Comparison of ENCODE assay signal across 10 cellular contexts in the genomic region with DNA sequence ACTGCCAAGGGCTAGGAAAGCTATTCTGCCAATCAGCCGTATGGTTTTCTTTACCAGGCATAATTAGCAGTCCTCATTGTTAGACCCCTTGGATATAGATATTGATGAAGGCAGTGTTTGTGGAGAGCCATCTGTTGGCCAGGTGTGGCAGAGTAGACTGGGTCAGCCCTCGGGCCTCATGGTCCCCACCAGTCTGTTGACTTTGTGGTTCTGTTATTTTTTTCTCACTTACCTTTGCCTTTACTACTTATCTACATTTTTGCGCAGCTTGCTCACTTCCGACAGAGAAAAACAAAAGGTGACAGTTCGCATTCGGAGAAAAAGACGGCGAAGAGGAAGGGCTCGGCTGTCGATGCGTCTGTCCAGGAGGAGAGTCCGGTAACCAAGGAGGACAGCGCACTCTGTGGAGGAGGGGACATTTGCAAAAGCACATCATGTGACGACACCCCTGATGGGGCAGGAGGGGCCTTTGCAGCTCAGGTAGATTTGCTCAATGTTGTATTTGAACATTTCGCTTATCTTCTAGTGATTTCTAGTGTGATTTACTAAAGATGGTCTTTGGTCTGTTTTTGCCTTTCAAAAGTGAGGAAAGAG. TPM values are rescaled to one million over a fixed set of nuclear protein-coding genes. Genes with fewer than 3 reads are reported as not detected.
DNase-seq lines count a peak whose midpoint lies in the region; ATAC-seq and TF ChIP-seq lines count a peak whose summit lies in the region.
"Had no signal": no experiment of that assay in that cellular context is flagged by ENCODE, and none has a peak within 500 bp of the region (broad histone marks: within the 10 kb centered on the region; RNA-seq: fewer than 3 reads in every experiment).

No MANE protein-coding gene starts in this region.

- peaks cover 19% of the 10 kb centered on the region for H3F3A ChIP-seq in SU-DHL-6 (ENCODE audit: insufficient read depth)

- no peaks in the 10 kb centered on the region for H3K9me3 ChIP-seq in CD4-positive, CD25-positive, alpha-beta regulatory T cell (ENCODE audit: control insufficient read depth in 2 of 2, low read length in 2 of 2)
- H3K9me3 ChIP-seq in SU-DHL-6 (ENCODE audit: insufficient read depth, low read length): no peaks in the 10 kb centered on the region
- H3K9me3 ChIP-seq: esophagus squamous epithelium had no signal

- no peak overlapping the region for H2AFZ ChIP-seq in SU-DHL-6 (ENCODE audit: low read depth, low read length, severe bottlenecking)

- no peak overlapping the region for H3K4me3 ChIP-seq in CD4-positive, CD25-positive, alpha-beta regulatory T cell (ENCODE audit: low read depth, low read length)
- H3K4me3 ChIP-seq in H7 (ENCODE audit: insufficient read depth, low read depth, low read length) (no peak overlapping the region), SU-DHL-6 (ENCODE audit: insufficient read depth, low read length, poor library complexity, severe bottlenecking) (no peak overlapping the region)

- no peaks in the 10 kb centered on the region for H3K27me3 ChIP-seq in CD4-positive, CD25-positive, alpha-beta regulatory T cell (ENCODE audit: control insufficient read depth, insufficient read depth, low read length)
- no peaks in the 10 kb centered on the region for H3K27me3 ChIP-seq in H7 (ENCODE audit: control insufficient read depth, insufficient read depth, low read length)
- no peaks in the 10 kb centered on the region for H3K27me3 ChIP-seq in SU-DHL-6 (ENCODE audit: low read length)
- H3K27me3 ChIP-seq: esophagus squamous epithelium had no signal

- H3K36me3 Mint-ChIP-seq in CD4-positive, CD25-positive, alpha-beta regulatory T cell: peaks cover 17% of the 10 kb centered on the region
- peaks cover 12% of the 10 kb centered on the region for H3K36me3 Mint-ChIP-seq in memory B cell

- DNase-seq in CD4-positive, CD25-positive, alpha-beta regulatory T cell: no peak
- DNase-seq in H7 (peak; percentile 61), memory B cell (ENCODE audit: low spot score in 2 of 2) (no peak), GM19238 (ENCODE audit: insufficient read length, low spot score) (no peak)
- DNase-seq in central memory CD4-positive, alpha-beta T cell: no peak
- DNase-seq in activated CD4-positive, alpha-beta T cell treated with anti-CD3 and anti-CD28 coated beads for 1 hour: no peak
- DNase-seq: activated T-cell treated with anti-CD3 and anti-CD28 coated beads, Interleukin-2, amount 50 U/mL, for 4 hours; esophagus squamous epithelium had no signal

- H3K4me3 Mint-ChIP-seq in CD4-positive, CD25-positive, alpha-beta regulatory T cell: peak overlapping the region; percentile 36 to 96 (median 77)
- peak overlapping the region; percentile 2 for H3K4me3 Mint-ChIP-seq in memory B cell

- H3K36me3 ChIP-seq in CD4-positive, CD25-positive, alpha-beta regulatory T cell (ENCODE audit: control insufficient read depth, insufficient read depth, low read length): peaks cover 17% of the 10 kb centered on the region
- peaks cover 4% of the 10 kb centered on the region for H3K36me3 ChIP-seq in H7 (replicated peaks; ENCODE audit: control insufficient read depth, insufficient read depth, low read length)
- H3K36me3 ChIP-seq in SU-DHL-6 (ENCODE audit: low read length): peaks cover 20% of the 10 kb centered on the region

- no peak for ATAC-seq in CD4-positive, CD25-positive, alpha-beta regulatory T cell (ENCODE audit: low read depth in 2 of 2)
- ATAC-seq in memory B cell (ENCODE audit: low read depth): no peak
- ATAC-seq in GM19452 (IDR thresholded peaks at IDR 0.05; ENCODE audit: unreplicated experiment): no peak
- ATAC-seq: activated T-cell treated with anti-CD3 and anti-CD28 coated beads, Interleukin-2, amount 50 U/mL, for 4 hours had no signal

- H3K4me2 ChIP-seq in SU-DHL-6 (ENCODE audit: low read depth, low read length, poor library complexity, severe bottlenecking): peak overlapping the region; percentile 77

- no peaks in the 10 kb centered on the region for H3K9me2 ChIP-seq in SU-DHL-6 (replicated peaks; ENCODE audit: insufficient read depth, low read length)

- no peak for TF ChIP-seq CTCF in SU-DHL-6 (IDR thresholded peaks at IDR 0.05; ENCODE audit: insufficient read depth, low read length, poor library complexity, severe bottlenecking)

- no peaks in the 10 kb centered on the region for H3K27me3 Mint-ChIP-seq in CD4-positive, CD25-positive, alpha-beta regulatory T cell
- H3K27me3 Mint-ChIP-seq in memory B cell: no peaks in the 10 kb centered on the region

- peaks cover 16% of the 10 kb centered on the region; the same call in 1 of the 2 replicates for H4K20me1 ChIP-seq in SU-DHL-6 (ENCODE audit: low read depth, low read length)

- H3K4me1 Mint-ChIP-seq in CD4-positive, CD25-positive, alpha-beta regulatory T cell: peaks cover 5 to 43% (median 24%) of the 10 kb centered on the region in 4 donors
- H3K4me1 Mint-ChIP-seq in memory B cell: peaks cover 14% of the 10 kb centered on the region

- no peaks in the 10 kb centered on the region for H3K9me3 Mint-ChIP-seq in CD4-positive, CD25-positive, alpha-beta regulatory T cell
- no peaks in the 10 kb centered on the region for H3K9me3 Mint-ChIP-seq in memory B cell
- H3K9me3 Mint-ChIP-seq: activated T-cell treated with anti-CD3 and anti-CD28 coated beads, Interleukin-2, amount 50 U/mL, for 4 hours had no signal

- no peak overlapping the region for H3K27ac Mint-ChIP-seq in CD4-positive, CD25-positive, alpha-beta regulatory T cell
- H3K27ac Mint-ChIP-seq in memory B cell: no peak overlapping the region

- H3K9ac ChIP-seq in SU-DHL-6 (ENCODE audit: low read length): peak overlapping the region; percentile 96; the same call in 1 of the 2 replicates

- H3K4me1 ChIP-seq in CD4-positive, CD25-positive, alpha-beta regulatory T cell (ENCODE audit: control insufficient read depth, insufficient read depth, low read length, poor library complexity, severe bottlenecking): peaks cover 30% of the 10 kb centered on the region

- H3K79me2 ChIP-seq in SU-DHL-6 (ENCODE audit: insufficient read depth, low read length): peaks cover 88% of the 10 kb centered on the region

- no peak overlapping the region for H3K27ac ChIP-seq in CD4-positive, CD25-positive, alpha-beta regulatory T cell (ENCODE audit: insufficient read depth, low read length, poor library complexity, severe bottlenecking)
- peak overlapping the region; percentile 10; the same call in 1 of the 2 replicates for H3K27ac ChIP-seq in SU-DHL-6 (ENCODE audit: low read depth, low read length)

RNA-seq across cellular contexts. Expression of gene PCNT, which starts 2.3 kb away (rescaled TPM):
- total RNA-seq in CD4-positive, CD25-positive, alpha-beta regulatory T cell: 64.5 TPM
- 10 to 100 TPM in 2 of 4 donors, 1 to 10 TPM in 2; 5.3 to 13.7 (median 9.5) TPM for polyA plus RNA-seq in CD4-positive, CD25-positive, alpha-beta regulatory T cell
- 20.7 and 37.7 TPM in 2 replicates for total RNA-seq in H7 (2014; rRNA removed; shearing (Covaris generic))

RNA-seq across cellular contexts. Expression of gene C21orf58, which starts 2.5 kb away (rescaled TPM):
- 5.2 TPM for total RNA-seq in CD4-positive, CD25-positive, alpha-beta regulatory T cell
- under 1 TPM; 0.64 to 0.96 (median 0.83) TPM for polyA plus RNA-seq in CD4-positive, CD25-positive, alpha-beta regulatory T cell
- 16.8 and 26.4 TPM in 2 replicates for total RNA-seq in H7 (2014; rRNA removed; shearing (Covaris generic))

RNA-seq across cellular contexts. Expression of gene YBEY, which starts 40.1 kb away (rescaled TPM):
- 10.9 TPM for total RNA-seq in CD4-positive, CD25-positive, alpha-beta regulatory T cell
- 10 to 100 TPM; 13.6 to 18.3 (median 15.4) TPM for polyA plus RNA-seq in CD4-positive, CD25-positive, alpha-beta regulatory T cell
- total RNA-seq in H7 (2014; rRNA removed; shearing (Covaris generic)): 28.0 and 35.0 TPM in 2 replicates

RNA-seq across cellular contexts. Expression of gene MCM3AP, which starts 40.8 kb away (rescaled TPM):
- 139 TPM for total RNA-seq in CD4-positive, CD25-positive, alpha-beta regulatory T cell
- 10 to 100 TPM; 30.7 to 47.2 (median 44.8) TPM for polyA plus RNA-seq in CD4-positive, CD25-positive, alpha-beta regulatory T cell
- total RNA-seq in H7 (2014; rRNA removed; shearing (Covaris generic)): 84.8 and 112 TPM in 2 replicates
